1 cellular context compared by ENCODE assay signal in the genomic region with DNA sequence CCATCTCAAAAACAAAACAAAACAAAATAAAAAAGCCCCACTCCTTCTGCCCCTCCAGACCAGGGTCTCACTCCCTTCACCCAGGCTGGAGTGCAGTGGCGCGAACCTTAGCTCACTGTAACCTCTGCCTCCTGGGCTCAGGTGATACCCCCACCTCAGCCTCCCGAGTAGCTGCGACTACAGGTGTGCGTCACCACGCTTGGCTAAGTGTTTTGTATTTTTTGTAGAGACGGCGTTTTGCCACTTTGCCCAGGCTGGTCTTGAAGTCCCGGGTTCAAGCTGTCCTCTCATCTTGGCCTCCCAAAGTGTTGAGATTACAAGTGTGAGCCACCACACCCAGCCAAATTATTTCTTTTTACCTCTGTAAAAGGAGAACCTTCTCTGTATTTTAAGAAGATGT.
TF ChIP-seq lines count a peak whose summit lies in the region.

No MANE protein-coding gene starts in this region.

TF ChIP-seq in IMR-90, 13 proteins besides CTCF, POLR2A, EP300 and RAD21:
- TF ChIP-seq, protein P1, sequence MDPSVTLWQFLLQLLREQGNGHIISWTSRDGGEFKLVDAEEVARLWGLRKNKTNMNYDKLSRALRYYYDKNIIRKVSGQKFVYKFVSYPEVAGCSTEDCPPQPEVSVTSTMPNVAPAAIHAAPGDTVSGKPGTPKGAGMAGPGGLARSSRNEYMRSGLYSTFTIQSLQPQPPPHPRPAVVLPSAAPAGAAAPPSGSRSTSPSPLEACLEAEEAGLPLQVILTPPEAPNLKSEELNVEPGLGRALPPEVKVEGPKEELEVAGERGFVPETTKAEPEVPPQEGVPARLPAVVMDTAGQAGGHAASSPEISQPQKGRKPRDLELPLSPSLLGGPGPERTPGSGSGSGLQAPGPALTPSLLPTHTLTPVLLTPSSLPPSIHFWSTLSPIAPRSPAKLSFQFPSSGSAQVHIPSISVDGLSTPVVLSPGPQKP (IDR thresholded peaks at IDR 0.05; ENCODE audit: borderline replicate concordance, low read depth, low read length): no peak
- TF ChIP-seq RCOR1 (IDR thresholded peaks at IDR 0.05; ENCODE audit: insufficient replicate concordance, low read length) (no peak), MAFK (IDR thresholded peaks at IDR 0.05; ENCODE audit: low read depth, low read length) (no peak)
